Comparison of ENCODE assay signal across 18 cellular contexts in the genomic region with DNA sequence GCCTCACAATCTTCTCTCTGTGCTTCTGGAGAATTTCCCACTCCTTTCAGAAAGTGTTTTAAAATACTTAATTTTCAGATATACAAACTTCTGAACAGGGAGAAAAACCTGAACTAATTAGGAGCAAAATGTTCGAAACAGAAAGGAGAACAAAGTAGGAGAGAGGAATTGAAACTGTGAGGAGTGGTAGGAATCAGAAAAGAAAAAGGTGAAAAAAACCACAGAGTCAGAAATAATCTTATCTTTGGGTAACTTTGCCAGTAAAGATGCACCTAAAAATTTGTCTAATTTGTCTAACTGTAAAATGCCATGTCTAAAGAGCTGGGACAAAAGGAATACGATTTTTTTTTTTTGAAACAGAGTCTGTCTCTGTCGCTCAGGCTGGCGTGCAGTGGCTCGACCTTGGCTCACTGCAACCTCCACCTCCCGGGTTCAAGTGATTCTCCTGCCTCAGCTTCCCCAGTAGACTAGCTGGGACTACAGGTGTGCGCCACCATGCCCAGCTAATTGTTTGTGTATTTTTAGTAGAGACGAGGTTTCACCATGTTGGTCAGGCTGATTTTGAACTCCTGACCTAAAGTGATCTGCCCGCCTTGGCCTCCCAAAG. TPM values are rescaled to one million over a fixed set of nuclear protein-coding genes. Genes with fewer than 3 reads are reported as not detected.
DNase-seq lines count a peak whose midpoint lies in the region; ATAC-seq and TF ChIP-seq lines count a peak whose summit lies in the region.
"Had no signal": no experiment of that assay in that cellular context is flagged by ENCODE, and none has a peak within 500 bp of the region (broad histone marks: within the 10 kb centered on the region; RNA-seq: fewer than 3 reads in every experiment).

No MANE protein-coding gene starts in this region.

- no peaks in the 10 kb centered on the region for H3K27me3 ChIP-seq in aorta (ENCODE audit: control insufficient read depth in 1 of 2, insufficient read depth in 2 of 2, low read length in 1 of 2)
- H3K27me3 ChIP-seq: brain microvascular endothelial cell, esophagus squamous epithelium, heart left ventricle, sigmoid colon had no signal

- DNase-seq in activated naive CD4-positive, alpha-beta T cell treated with anti-CD3 and anti-CD28 coated beads for 36 hours: no peak
- no peak for DNase-seq in activated naive CD4-positive, alpha-beta T cell treated with Interleukin-2 at 50 U/mL for 16 hours
- DNase-seq in activated CD8-positive, alpha-beta T cell treated with anti-CD3 and anti-CD28 coated beads, Interleukin-2, amount 10 ng/mL, durations not matched to agents 7 days and 5 days: no peak
- DNase-seq in stimulated activated naive B cell treated with anti-CD40 and anti-IgM and Interleukin-4, amounts not matched to agents 10 μg/mL and 1 μg/mL and 100 μg/mL, for 72 hours: no peak
- DNase-seq in OCI-M1 (lab: John Stamatoyannopoulos, UW) (no peak), mucosa of descending colon (no peak), aorta (no peak)
- DNase-seq: brain microvascular endothelial cell; DMS53; esophagus squamous epithelium; heart left ventricle; occipital lobe; sigmoid colon; stimulated activated CD4-positive, alpha-beta T cell treated with anti-CD3 and anti-CD28 coated beads, Interleukin-4, amount 100 ng/mL, for 24 hours had no signal

- CTCF ChIA-PET in activated naive CD4-positive, alpha-beta T cell treated with anti-CD3 and anti-CD28 coated beads for 36 hours (lab: Charles Lee): interaction anchor here (0.6 to 8.5 kb wide), 3 partner anchors 9 to 52 kb away, joined by 3 to 168 read pairs (median 9); no protein-coding TSS in a partner anchor
- CTCF ChIA-PET in activated CD8-positive, alpha-beta T cell treated with anti-CD3 and anti-CD28 coated beads, Interleukin-2, amount 10 ng/mL, durations not matched to agents 7 days and 5 days (lab: Charles Lee): interaction anchor here (0.6 to 19.1 kb wide), 3 partner anchors 51 to 185 kb away, joined by 3 to 433 read pairs (median 109); no protein-coding TSS in a partner anchor

- WGBS in aorta, 2 donors: 80 to 83% methylated on average over 9 of the region's 9 CpGs

- TF ChIP-seq CTCF in mucosa of descending colon (IDR thresholded peaks at IDR 0.05): no peak

- ATAC-seq in activated CD8-positive, alpha-beta T cell treated with anti-CD3 and anti-CD28 coated beads, Interleukin-2, amount 10 ng/mL, durations not matched to agents 7 days and 5 days: no peak
- ATAC-seq in stimulated activated naive B cell treated with anti-CD40 and anti-IgM and Interleukin-4, amounts not matched to agents 10 μg/mL and 1 μg/mL and 100 μg/mL, for 72 hours (replicated peaks): no peak
- ATAC-seq in mucosa of descending colon (no peak), aorta (ENCODE audit: low FRiP score) (no peak)
- ATAC-seq: heart left ventricle had no signal

- peaks cover 66% of the 10 kb centered on the region for H3K4me1 Mint-ChIP-seq in activated naive CD4-positive, alpha-beta T cell treated with anti-CD3 and anti-CD28 coated beads for 36 hours (ENCODE audit: low read depth)
- H3K4me1 Mint-ChIP-seq in IgD-negative memory B cell: peaks cover 35 to 56% (median 52%) of the 10 kb centered on the region in 3 donors
- peaks cover 63% of the 10 kb centered on the region for H3K4me1 Mint-ChIP-seq in activated CD8-positive, alpha-beta T cell treated with anti-CD3 and anti-CD28 coated beads, Interleukin-2, amount 10 ng/mL, durations not matched to agents 7 days and 5 days (ENCODE audit: low read depth)
- H3K4me1 Mint-ChIP-seq in stimulated activated naive B cell treated with anti-CD40 and anti-IgM and Interleukin-4, amounts not matched to agents 10 μg/mL and 1 μg/mL and 100 μg/mL, for 72 hours: peaks cover 55 to 75% of the 10 kb centered on the region in 2 donors

- H3K4me3 ChIP-seq in mucosa of descending colon: no peak overlapping the region
- H3K4me3 ChIP-seq in aorta (ENCODE audit: low read length in 2 of 2): no peak overlapping the region
- H3K4me3 ChIP-seq: esophagus squamous epithelium, heart left ventricle, sigmoid colon, SK-N-MC had no signal

- intact Hi-C loops in activated naive CD4-positive, alpha-beta T cell treated with anti-CD3 and anti-CD28 coated beads for 36 hours (cut with micrococcal nuclease): no loop called here
- intact Hi-C loops in mucosa of descending colon (cut with DNase I, micrococcal nuclease) (no loop called here), aorta (cut with DNase I) (no loop called here)

- H3K36me3 ChIP-seq in mucosa of descending colon (ENCODE audit: low read depth) (no peaks in the 10 kb centered on the region), aorta (ENCODE audit: control insufficient read depth in 1 of 2, insufficient read depth in 2 of 2, low read length in 1 of 2) (no peaks in the 10 kb centered on the region)
- H3K36me3 ChIP-seq: brain microvascular endothelial cell, esophagus squamous epithelium, heart left ventricle, sigmoid colon had no signal

- no peaks in the 10 kb centered on the region for H3K27me3 Mint-ChIP-seq in activated naive CD4-positive, alpha-beta T cell treated with anti-CD3 and anti-CD28 coated beads for 36 hours (ENCODE audit: low read depth)
- H3K27me3 Mint-ChIP-seq in IgD-negative memory B cell: peaks cover 3% of the 10 kb centered on the region
- no peaks in the 10 kb centered on the region for H3K27me3 Mint-ChIP-seq in activated CD8-positive, alpha-beta T cell treated with anti-CD3 and anti-CD28 coated beads, Interleukin-2, amount 10 ng/mL, durations not matched to agents 7 days and 5 days (ENCODE audit: low read depth)
- H3K27me3 Mint-ChIP-seq in stimulated activated naive B cell treated with anti-CD40 and anti-IgM and Interleukin-4, amounts not matched to agents 10 μg/mL and 1 μg/mL and 100 μg/mL, for 72 hours: no peaks in the 10 kb centered on the region

- H3K4me3 Mint-ChIP-seq in activated naive CD4-positive, alpha-beta T cell treated with anti-CD3 and anti-CD28 coated beads for 36 hours: peak overlapping the region; percentile 50
- peak overlapping the region; percentile 64 to 93 (median 78) for H3K4me3 Mint-ChIP-seq in IgD-negative memory B cell
- peak overlapping the region; percentile 35 for H3K4me3 Mint-ChIP-seq in activated CD8-positive, alpha-beta T cell treated with anti-CD3 and anti-CD28 coated beads, Interleukin-2, amount 10 ng/mL, durations not matched to agents 7 days and 5 days
- H3K4me3 Mint-ChIP-seq in stimulated activated naive B cell treated with anti-CD40 and anti-IgM and Interleukin-4, amounts not matched to agents 10 μg/mL and 1 μg/mL and 100 μg/mL, for 72 hours: peak overlapping the region; percentile 51 to 63
- H3K4me3 Mint-ChIP-seq: mesothelial cell of epicardium, type B pancreatic cell had no signal

- POLR2A ChIA-PET in activated CD8-positive, alpha-beta T cell treated with anti-CD3 and anti-CD28 coated beads, Interleukin-2, amount 10 ng/mL, durations not matched to agents 7 days and 5 days (lab: Charles Lee): interaction anchor here (0.6 kb wide), 1 partner anchor 229 kb away, joined by 3 read pairs; no protein-coding TSS in a partner anchor

- H3K27ac Mint-ChIP-seq in activated naive CD4-positive, alpha-beta T cell treated with anti-CD3 and anti-CD28 coated beads for 36 hours: peak overlapping the region; percentile 85
- peak overlapping the region; percentile 83 to 98 (median 96) for H3K27ac Mint-ChIP-seq in IgD-negative memory B cell
- H3K27ac Mint-ChIP-seq in activated CD8-positive, alpha-beta T cell treated with anti-CD3 and anti-CD28 coated beads, Interleukin-2, amount 10 ng/mL, durations not matched to agents 7 days and 5 days: peak overlapping the region; percentile 26
- H3K27ac Mint-ChIP-seq in stimulated activated naive B cell treated with anti-CD40 and anti-IgM and Interleukin-4, amounts not matched to agents 10 μg/mL and 1 μg/mL and 100 μg/mL, for 72 hours: peak overlapping the region; percentile 91
- H3K27ac Mint-ChIP-seq: mesothelial cell of epicardium, type B pancreatic cell had no signal

- no peaks in the 10 kb centered on the region for H3K4me1 ChIP-seq in mucosa of descending colon (ENCODE audit: low read depth)
- no peaks in the 10 kb centered on the region for H3K4me1 ChIP-seq in aorta (ENCODE audit: control insufficient read depth in 1 of 2, insufficient read depth in 2 of 2, low read length in 2 of 2)
- H3K4me1 ChIP-seq: sigmoid colon had no signal

- H3K27ac ChIP-seq in aorta (ENCODE audit: low read depth in 1 of 2, low read length in 2 of 2): no peak overlapping the region
- H3K27ac ChIP-seq: brain microvascular endothelial cell, esophagus squamous epithelium, heart left ventricle, sigmoid colon, SK-N-MC had no signal

- H3K9me3 Mint-ChIP-seq in activated naive CD4-positive, alpha-beta T cell treated with anti-CD3 and anti-CD28 coated beads for 36 hours: peaks cover 15% of the 10 kb centered on the region
- peaks cover 6 to 14% (median 12%) of the 10 kb centered on the region in 3 donors for H3K9me3 Mint-ChIP-seq in IgD-negative memory B cell
- H3K9me3 Mint-ChIP-seq in activated CD8-positive, alpha-beta T cell treated with anti-CD3 and anti-CD28 coated beads, Interleukin-2, amount 10 ng/mL, durations not matched to agents 7 days and 5 days (ENCODE audit: insufficient read depth): peaks cover 22% of the 10 kb centered on the region
- H3K9me3 Mint-ChIP-seq in stimulated activated naive B cell treated with anti-CD40 and anti-IgM and Interleukin-4, amounts not matched to agents 10 μg/mL and 1 μg/mL and 100 μg/mL, for 72 hours: peaks cover 8 to 10% of the 10 kb centered on the region in 2 donors

- peaks cover 18% of the 10 kb centered on the region for H3K36me3 Mint-ChIP-seq in activated naive CD4-positive, alpha-beta T cell treated with anti-CD3 and anti-CD28 coated beads for 36 hours (ENCODE audit: low read depth)
- H3K36me3 Mint-ChIP-seq in IgD-negative memory B cell: peaks cover 10% of the 10 kb centered on the region
- H3K36me3 Mint-ChIP-seq in activated CD8-positive, alpha-beta T cell treated with anti-CD3 and anti-CD28 coated beads, Interleukin-2, amount 10 ng/mL, durations not matched to agents 7 days and 5 days (ENCODE audit: low read depth): peaks cover 64% of the 10 kb centered on the region
- H3K36me3 Mint-ChIP-seq in stimulated activated naive B cell treated with anti-CD40 and anti-IgM and Interleukin-4, amounts not matched to agents 10 μg/mL and 1 μg/mL and 100 μg/mL, for 72 hours: peaks cover 21 to 22% of the 10 kb centered on the region in 2 donors
- H3K36me3 Mint-ChIP-seq: type B pancreatic cell had no signal

- peaks cover 11% of the 10 kb centered on the region for H3K9me3 ChIP-seq in mucosa of descending colon
- H3K9me3 ChIP-seq in aorta (ENCODE audit: control insufficient read depth, low read length): no peaks in the 10 kb centered on the region

RNA-seq across cellular contexts. Expression of a gene that starts 4.7 kb away (rescaled TPM):
- 100 to 1,000 TPM; 111 to 116 TPM for total RNA-seq in activated naive CD4-positive, alpha-beta T cell treated with anti-CD3 and anti-CD28 coated beads for 36 hours
- polyA plus RNA-seq in IgD-negative memory B cell: 561 TPM
- total RNA-seq in activated CD8-positive, alpha-beta T cell treated with anti-CD3 and anti-CD28 coated beads, Interleukin-2, amount 10 ng/mL, durations not matched to agents 7 days and 5 days: 100 to 1,000 TPM; 154 to 156 TPM
- 1 to 10 TPM; 2.9 to 4.7 (median 4.1) TPM for total RNA-seq in mucosa of descending colon
- 10 to 100 TPM in 1 of 2 donors, 1 to 10 TPM in 1; 9.7 to 16.1 TPM for total RNA-seq in aorta
- polyA plus RNA-seq in aorta: 1 to 10 TPM; 1.1 to 2.5 TPM

Comparison
In these comparisons a context has a peak if more than half of its experiments do, and no peak if none do; other contexts are left out.
1. H3K27ac Mint-ChIP-seq: peak in every context shown above with its lines; median percentile 96 in IgD-negative memory B cell; 91 in stimulated activated naive B cell treated with anti-CD40 and anti-IgM and Interleukin-4, amounts not matched to agents 10 μg/mL and 1 μg/mL and 100 μg/mL, for 72 hours; 85 in activated naive CD4-positive, alpha-beta T cell treated with anti-CD3 and anti-CD28 coated beads for 36 hours; 26 in activated CD8-positive, alpha-beta T cell treated with anti-CD3 and anti-CD28 coated beads, Interleukin-2, amount 10 ng/mL, durations not matched to agents 7 days and 5 days.
2. RNA of a gene that starts 4.7 kb away (total RNA-seq): 154 to 156 TPM in activated CD8-positive, alpha-beta T cell treated with anti-CD3 and anti-CD28 coated beads, Interleukin-2, amount 10 ng/mL, durations not matched to agents 7 days and 5 days and 111 to 116 TPM in activated naive CD4-positive, alpha-beta T cell treated with anti-CD3 and anti-CD28 coated beads for 36 hours; 9.7 to 16.1 TPM in aorta and 2.9 to 4.7 TPM in mucosa of descending colon; every median in the first group is over 4 times any median in the second.
3. Peak in every context shown above with its lines, with median percentiles within 50 percentile points of each other: H3K4me3 Mint-ChIP-seq.